8 cellular contexts compared by ENCODE assay signal in genomic region chr11:125624756-125625213, GRCh38. TPM values are rescaled to one million over a fixed set of nuclear protein-coding genes. Genes with fewer than 3 reads are reported as not detected.
DNase-seq lines count a peak whose midpoint lies in the region; ATAC-seq, FAIRE-seq and TF ChIP-seq lines count a peak whose summit lies in the region.

Gene CHEK1, plus strand, starts transcription at chr11:125625163. Its CDS starts 1,606 bp downstream, at chr11:125626769.

- 42 to 48% (median 44%) methylated on average over 9 of the region's 9 CpGs for WGBS in ovary, 3 donors

- CTCF ChIA-PET in endothelial cell of umbilical vein (lab: Charles Lee) = interaction anchor here (0.8 to 7.0 kb wide), 3 partner anchors 45 to 263 kb away, joined by 4 to 44 read pairs (median 15); partner anchors contain the start of gene HYLS1

- H3K4me2 ChIP-seq in endothelial cell of umbilical vein (ENCODE audit: insufficient read depth, low read length) = peak within 1 kb of the TSS; percentile 96

- H3K27ac ChIP-seq in endothelial cell of umbilical vein (ENCODE audit: insufficient read depth, low read depth, low read length) (peak within 1 kb of the TSS; percentile 49), ovary (peak within 1 kb of the TSS; percentile 50 to 96)

- H3K4me3 ChIP-seq in endothelial cell of umbilical vein (replicated peaks in 1 of 3; ENCODE audit: insufficient read depth in 1 of 3, low read depth in 1 of 3, low read length in 3 of 3) = peak within 1 kb of the TSS; percentile 24 to 91 (median 60)
- peak within 1 kb of the TSS; percentile 87 for H3K4me3 ChIP-seq in ovary

- DNase-seq in Daoy (ENCODE audit: low read depth) (no peak), RKO (ENCODE audit: low spot score) (peak; percentile 24), endothelial cell of umbilical vein (ENCODE audit: low read depth, low spot score) (no peak), ovary (peak in 3 of 5 donors; percentile 10 to 35 (median 28))

- H4K20me1 ChIP-seq in endothelial cell of umbilical vein (replicated peaks; ENCODE audit: control insufficient read depth, extremely low read depth, insufficient read depth, low read length) = no peaks in the 10 kb centered on the region

- POLR2A ChIA-PET in endothelial cell of umbilical vein (lab: Charles Lee) = no interaction called here

- no peaks in the 10 kb centered on the region for H3K9me1 ChIP-seq in endothelial cell of umbilical vein (replicated peaks; ENCODE audit: control insufficient read depth, extremely low read depth, insufficient read depth, low read length)

- TF ChIP-seq EP300 in ovary (IDR thresholded peaks at IDR 0.05) = no peak

- H3K9me3 ChIP-seq in endothelial cell of umbilical vein (replicated peaks; ENCODE audit: control insufficient read depth, insufficient read depth, low read length) = no peaks in the 10 kb centered on the region
- H3K9me3 ChIP-seq in ovary = no peaks in the 10 kb centered on the region

- no peak for TF ChIP-seq CTCF in endothelial cell of umbilical vein (IDR thresholded peaks at IDR 0.05; ENCODE audit: extremely low read depth in 1 of 2, insufficient read depth in 1 of 2, low read depth in 1 of 2, low read length in 2 of 2)
- TF ChIP-seq CTCF in ovary (IDR thresholded peaks at IDR 0.05) = no peak

- H2AFZ ChIP-seq in endothelial cell of umbilical vein (ENCODE audit: low read depth, low read length) = peak within 1 kb of the TSS; percentile 28

- BruUV-seq in endothelial cell of umbilical vein (replicated peaks; lab: Mats Ljungman, UMichigan) = no TSS peak

- no peak for TF ChIP-seq POLR2A in endothelial cell of umbilical vein (IDR thresholded peaks at IDR 0.05; ENCODE audit: low read depth, low read length)
- TF ChIP-seq POLR2A in ovary (IDR thresholded peaks at IDR 0.05) = no peak

- ATAC-seq in HG02973 (IDR thresholded peaks at IDR 0.05; ENCODE audit: unreplicated experiment) (no peak), GM19397 (IDR thresholded peaks at IDR 0.05; ENCODE audit: unreplicated experiment) (no peak), GM18867 (IDR thresholded peaks at IDR 0.05; ENCODE audit: unreplicated experiment) (no peak), HG03571 (IDR thresholded peaks at IDR 0.05; ENCODE audit: unreplicated experiment) (no peak)

- no peak for FAIRE-seq in endothelial cell of umbilical vein (lab: Jason Lieb, UNC)

- H3K79me2 ChIP-seq in endothelial cell of umbilical vein (ENCODE audit: control insufficient read depth, insufficient read depth, low read length) = peaks cover 14% of the 10 kb centered on the region

- peak within 1 kb of the TSS; percentile 64 for H3K9ac ChIP-seq in endothelial cell of umbilical vein (replicated peaks; ENCODE audit: extremely low read depth, insufficient read depth, low read length)

- H3K36me3 ChIP-seq in endothelial cell of umbilical vein (ENCODE audit: control insufficient read depth in 2 of 2, extremely low read depth in 1 of 2, insufficient read depth in 2 of 2, low read length in 2 of 2) (peaks cover 4 to 14% of the 10 kb centered on the region in 2 experiments), ovary (no peaks in the 10 kb centered on the region)

- intact Hi-C loops in endothelial cell of umbilical vein (cut with micrococcal nuclease) (loop anchor here (1.0 to 5.0 kb wide), 4 partner anchors 32 to 263 kb away; partner anchors contain the start of genes EI24, FEZ1, HYLS1 and STT3A), ovary (cut with DNase I) (loop anchor here in 1 of 4 donors (10.0 kb wide), 1 partner anchor 60 kb away; the partner anchor contains the start of gene EI24)

- H3K27me3 ChIP-seq in endothelial cell of umbilical vein (ENCODE audit: control insufficient read depth in 2 of 2, insufficient read depth in 2 of 2, low read length in 2 of 2) (no peaks in the 10 kb centered on the region), ovary (no peaks in the 10 kb centered on the region)

- H3K4me1 ChIP-seq in endothelial cell of umbilical vein (ENCODE audit: control insufficient read depth, extremely low read depth, insufficient read depth, low read length) = peaks cover 27% of the 10 kb centered on the region
- peaks cover 2% of the 10 kb centered on the region for H3K4me1 ChIP-seq in ovary (ENCODE audit: insufficient read depth)

- dilution Hi-C loops in endothelial cell of umbilical vein (cut with MboI; ENCODE audit: extremely low pct_ligation_motif_present, low sequenced_read_pairs) = no loop called here

TF ChIP-seq in endothelial cell of umbilical vein, 7 proteins besides CTCF, POLR2A, EP300 and RAD21:
- no peak for TF ChIP-seq GATA2 (IDR thresholded peaks at IDR 0.05; ENCODE audit: insufficient read depth, insufficient read length, low read depth, low read length)
- no peak for TF ChIP-seq POLR2AphosphoS5 (IDR thresholded peaks at IDR 0.05; ENCODE audit: insufficient read depth, low read depth, low read length)
- TF ChIP-seq MYC (IDR thresholded peaks at IDR 0.05; ENCODE audit: low read depth, low read length) = no peak
- TF ChIP-seq MAX (IDR thresholded peaks at IDR 0.05; ENCODE audit: insufficient read depth, insufficient read length) = no peak
- no peak for TF ChIP-seq JUN (IDR thresholded peaks at IDR 0.05; ENCODE audit: borderline replicate concordance, insufficient read depth, insufficient read length, low read depth)
- no peak for TF ChIP-seq EZH2 (IDR thresholded peaks at IDR 0.05; ENCODE audit: borderline replicate concordance, low read depth, low read length, severe bottlenecking)
- TF ChIP-seq FOS (IDR thresholded peaks at IDR 0.05; ENCODE audit: borderline replicate concordance, insufficient read depth, low read length) = no peak

RNA-seq across cellular contexts. Expression of gene CHEK1, which starts in this region (rescaled TPM):
- total RNA-seq in Daoy (2014; rRNA removed; shearing (Covaris generic)) = 64.8 and 65.3 TPM in 2 replicates
- total RNA-seq in endothelial cell of umbilical vein (55.6 and 66.1 TPM in 2 replicates), ovary (1 to 10 TPM in 4 of 7 donors, under 1 TPM in 3; 0.24 to 3.2 (median 1.1) TPM)
- polyA plus RNA-seq in endothelial cell of umbilical vein (11.8 and 15.0 TPM in 2 replicates), ovary (1 to 10 TPM; 1.5 to 3.5 TPM)
- 22.5 and 26.7 TPM in 2 replicates for polyA plus RNA-seq in endothelial cell of umbilical vein (2011; cell fraction: cytosol; rRNA removed)
- polyA plus RNA-seq in endothelial cell of umbilical vein (2011; cell fraction: nucleus; rRNA removed) = 23.5 and 38.8 TPM in 2 replicates
- polyA plus RNA-seq in endothelial cell of umbilical vein (2012) = 34.3 and 57.9 TPM in 2 replicates
- 23.3 and 25.5 TPM in 2 replicates for polyA minus RNA-seq in endothelial cell of umbilical vein
- polyA minus RNA-seq in endothelial cell of umbilical vein (2011; cell fraction: cytosol; rRNA and poly(A)+ RNA removed) = 19.6 TPM
- polyA minus RNA-seq in endothelial cell of umbilical vein (2011; cell fraction: nucleus; rRNA and poly(A)+ RNA removed) = 38.6 and 58.6 TPM in 2 replicates

Comparison
In these comparisons a context has a peak if more than half of its experiments do, and no peak if none do; other contexts are left out.
1. RNA of gene CHEK1 (total RNA-seq): 55.6 to 66.1 TPM in endothelial cell of umbilical vein and 64.8 to 65.3 TPM in Daoy; 0.24 to 3.2 TPM in ovary; every median in the first group is over 10 times any median in the second.
2. DNase-seq: peak in RKO (single experiment) and ovary (3 of 5); none in Daoy (single experiment) and endothelial cell of umbilical vein (single experiment).